ENCODE assay signal across 11 cellular contexts in the genomic region with DNA sequence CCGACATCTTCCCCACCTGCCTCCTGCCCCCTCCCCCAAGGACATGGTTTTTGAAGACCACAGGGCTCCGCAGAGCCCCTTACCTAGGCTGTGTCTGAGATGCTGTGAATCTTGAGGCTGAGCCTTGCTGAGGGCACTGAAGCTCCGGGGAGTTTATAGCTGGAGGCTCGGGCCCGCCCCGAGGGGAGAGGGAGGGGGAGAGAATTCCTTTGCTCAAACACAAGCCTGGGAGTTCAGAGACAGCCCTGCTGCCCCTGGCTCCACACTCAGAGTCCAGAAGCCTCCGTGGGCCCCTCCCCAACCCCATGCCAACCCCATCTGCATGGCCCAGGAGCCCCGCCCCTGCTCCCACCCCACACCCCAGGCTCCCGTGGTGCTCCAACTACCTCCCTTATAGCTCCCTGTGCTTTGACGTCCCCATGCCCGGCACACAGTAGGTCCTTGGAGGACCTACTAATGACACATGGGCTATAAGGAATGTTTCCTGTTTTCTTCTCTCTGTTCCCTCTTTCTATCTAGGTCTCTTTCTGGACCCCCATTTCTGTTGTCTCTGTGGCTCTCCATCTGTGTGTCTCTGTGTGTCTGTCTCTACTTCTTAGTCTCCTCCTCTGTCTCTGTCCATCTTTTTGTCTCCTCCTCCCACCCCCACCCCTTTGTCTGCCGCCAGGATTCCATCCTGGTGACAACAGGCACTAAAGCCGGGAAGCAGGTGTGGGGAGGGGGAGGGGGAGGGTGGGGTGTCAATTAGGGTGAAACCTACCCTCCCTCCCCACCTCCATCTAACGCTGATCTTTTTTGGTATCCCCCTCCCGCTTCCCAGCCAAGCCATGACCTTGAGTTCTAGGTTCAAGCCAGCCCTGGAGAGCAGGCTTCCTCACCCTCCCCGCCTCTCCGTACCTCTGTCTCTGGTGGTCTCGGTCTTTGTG. TPM values are rescaled to one million over a fixed set of nuclear protein-coding genes. Genes with fewer than 3 reads are reported as not detected.
A peak's percentile ranks its signal among the peaks of the same experiment; 100 is the strongest.
DNase-seq lines count a peak whose midpoint lies in the region; ATAC-seq and TF ChIP-seq lines count a peak whose summit lies in the region.
"Had no signal": no experiment of that assay in that cellular context is flagged by ENCODE, and none has a peak within 500 bp of the region (broad histone marks: within the 10 kb centered on the region; RNA-seq: fewer than 3 reads in every experiment).

TNNT1 (minus strand) TSS at position 129 of the 926 bp plus-strand sequence. CDS start 2,049 bp downstream, outside the sequence.

- H4K20me1 ChIP-seq in GM23338 (replicated peaks; ENCODE audit: insufficient read depth) = no peaks in the 10 kb centered on the region; the same call in 1 of the 2 replicates

- TF ChIP-seq POLR2A in heart left ventricle (IDR thresholded peaks at IDR 0.05) = peak in 1 of 2 donors; percentile 3
- TF ChIP-seq POLR2A in gastrocnemius medialis (IDR thresholded peaks at IDR 0.05) = peak; percentile 63
- no peak for TF ChIP-seq POLR2A in ovary (IDR thresholded peaks at IDR 0.05)
- no peak for TF ChIP-seq POLR2A in prostate gland (IDR thresholded peaks at IDR 0.05)

- peak within 1 kb of the TSS; percentile 18; the same call in 1 of the 2 replicates for H2AFZ ChIP-seq in GM23338

- CTCF ChIA-PET in Panc1 (lab: Charles Lee) = interaction anchor here (0.6 to 0.8 kb wide), 2 partner anchors 14 to 18 kb away, joined by 4 read pairs; no protein-coding TSS in a partner anchor

- in situ Hi-C loops in Panc1 (cut with HindIII; ENCODE audit: low pct_unique_long_range_greater_than_20kb, low sequenced_read_pairs) = no loop called here
- in situ Hi-C loops in gastrocnemius medialis (cut with MboI; ENCODE audit: low sequenced_read_pairs in 4 of 4) = loop anchor here in 3 of 4 donors (10.0 to 25.0 kb wide), 4 partner anchors 263 to 488 kb away; partner anchors contain the start of genes CCDC106 (in 1 of the 3), UBE2S (in 1 of the 3), ZNF580 (in 1 of the 3) and ZNF581 (in 1 of the 3)

- H3F3A ChIP-seq in GM23338 (replicated peaks; ENCODE audit: low read depth) = peaks cover 14% of the 10 kb centered on the region; the same call in 1 of the 2 replicates

- TF ChIP-seq CTCF in GM23338 (conservative IDR thresholded peaks at IDR 0.05; ENCODE audit: low read depth in 2 of 2) (no peak), Panc1 (IDR thresholded peaks at IDR 0.05) (no peak), heart left ventricle (IDR thresholded peaks at IDR 0.05) (no peak), gastrocnemius medialis (IDR thresholded peaks at IDR 0.05 in 4 of 5, conservative IDR thresholded peaks at IDR 0.05 in 1 of 5) (no peak), ovary (IDR thresholded peaks at IDR 0.05) (no peak), prostate gland (IDR thresholded peaks at IDR 0.05) (no peak)

- peaks cover 25% of the 10 kb centered on the region for H3K4me1 ChIP-seq in GM23338 (ENCODE audit: insufficient read depth)
- H3K4me1 ChIP-seq in Panc1 (ENCODE audit: control insufficient read depth, insufficient read depth, low read length) = peaks cover 17% of the 10 kb centered on the region; the same call in 1 of the 2 replicates
- H3K4me1 ChIP-seq in heart left ventricle = peaks cover 0 to 58% (median 6%) of the 10 kb centered on the region in 12 donors
- H3K4me1 ChIP-seq in gastrocnemius medialis = peaks cover 7 to 28% of the 10 kb centered on the region in 2 donors
- no peaks in the 10 kb centered on the region for H3K4me1 ChIP-seq in ovary (ENCODE audit: insufficient read depth)
- peaks cover 4% of the 10 kb centered on the region for H3K4me1 ChIP-seq in prostate gland (replicated peaks)

- H3K36me3 ChIP-seq in GM23338 (ENCODE audit: insufficient read depth) (no peaks in the 10 kb centered on the region; the same call in 1 of the 2 replicates), Panc1 (ENCODE audit: control insufficient read depth, insufficient read depth, low read length) (no peaks in the 10 kb centered on the region), heart left ventricle (peaks cover 0 to 46% (median 18%) of the 10 kb centered on the region in 9 donors), gastrocnemius medialis (no peaks in the 10 kb centered on the region), ovary (no peaks in the 10 kb centered on the region), prostate gland (no peaks in the 10 kb centered on the region)

- H3K9me3 ChIP-seq in Panc1 (ENCODE audit: control insufficient read depth, insufficient read depth, low read depth, low read length) (no peaks in the 10 kb centered on the region), heart left ventricle (peaks cover 0 to 8% (median 0%) of the 10 kb centered on the region in 12 donors), gastrocnemius medialis (no peaks in the 10 kb centered on the region), ovary (no peaks in the 10 kb centered on the region), prostate gland (no peaks in the 10 kb centered on the region)

- peaks cover 36% of the 10 kb centered on the region for H3K4me1 Mint-ChIP-seq in GM23338

- H3K4me3 Mint-ChIP-seq in GM23338 = peak within 1 kb of the TSS; percentile 65

- no peaks in the 10 kb centered on the region for H3K9me2 ChIP-seq in GM23338 (ENCODE audit: insufficient read depth)

- H3K4me2 ChIP-seq in GM23338 = peak within 1 kb of the TSS; percentile 84

- POLR2A ChIA-PET in Panc1 (lab: Charles Lee) = no interaction called here

- peak; percentile 37 for ATAC-seq in GM23338
- ATAC-seq in Panc1 = no peak
- peak; percentile 45 to 70 (median 50) for ATAC-seq in heart left ventricle
- peak; percentile 57 to 58 for ATAC-seq in gastrocnemius medialis
- ATAC-seq in GM19452 (IDR thresholded peaks at IDR 0.05; ENCODE audit: unreplicated experiment) = no peak

- H3K27me3 ChIP-seq in GM23338 (ENCODE audit: insufficient read depth) (peaks cover 9% of the 10 kb centered on the region; the same call in 1 of the 2 replicates), Panc1 (ENCODE audit: control insufficient read depth, insufficient read depth, low read length) (no peaks in the 10 kb centered on the region), heart left ventricle (peaks cover 2 to 43% (median 26%) of the 10 kb centered on the region in 9 donors), gastrocnemius medialis (peaks cover 7 to 21% (median 19%) of the 10 kb centered on the region in 3 donors), ovary (peaks cover 3% of the 10 kb centered on the region), prostate gland (replicated peaks; ENCODE audit: insufficient read depth) (peaks cover 20% of the 10 kb centered on the region)

- WGBS in heart left ventricle, 4 donors = 7 to 19% (median 11%) methylated on average over 14 to 18 of the region's 18 CpGs
- 4 to 8% (median 6%) methylated on average over 17 to 18 of the region's 18 CpGs for WGBS in ovary, 3 donors
- 14% methylated on average over 18 of the region's 18 CpGs for WGBS in prostate gland

- H3K27me3 Mint-ChIP-seq in GM23338 (ENCODE audit: insufficient read depth, low read depth, poor library complexity) = peaks cover 19% of the 10 kb centered on the region

- H3K9me3 Mint-ChIP-seq in GM23338 = peaks cover 5% of the 10 kb centered on the region

- H3K79me2 ChIP-seq in GM23338 (replicated peaks; ENCODE audit: insufficient read depth) = no peaks in the 10 kb centered on the region

- H3K27ac ChIP-seq in GM23338 (ENCODE audit: low read depth) (0 out of 2 replicates have a peak within 1 kb of the TSS, but pooled peaks have one; percentile 32), Panc1 (ENCODE audit: low read length) (peak within 1 kb of the TSS; percentile 31; the same call in 1 of the 2 replicates), heart left ventricle (peak within 1 kb of the TSS in 10 of 12 donors; percentile 24 to 85 (median 64)), gastrocnemius medialis (peak within 1 kb of the TSS; percentile 82 to 96 (median 93)), ovary (no peak within 1 kb of the TSS), prostate gland (no peak within 1 kb of the TSS)

- no TSS peak for BruUV-seq in Panc1 (replicated peaks; lab: Mats Ljungman, UMichigan)

- peak; percentile 83 for DNase-seq in GM23338 (ENCODE audit: low spot score)
- no peak for DNase-seq in Panc1 (ENCODE audit: low read depth, low spot score)
- DNase-seq in heart left ventricle = peak in 4 of 5 donors; percentile 52 to 64 (median 57)
- peak; percentile 39 to 91 for DNase-seq in gastrocnemius medialis
- DNase-seq in ovary = no peak
- no peak for DNase-seq in prostate gland (ENCODE audit: low spot score)
- DNase-seq in glomerular visceral epithelial cell (ENCODE audit: extremely low spot score) = no peak
- DNase-seq: effector CD8-positive, alpha-beta T cell; stimulated activated CD4-positive, alpha-beta T cell treated with anti-CD3 and anti-CD28 coated beads, Interleukin-2, amount 100 ng/mL, for 24 hours; SW 1271 had no signal

- 0 out of 2 replicates have a peak within 1 kb of the TSS, but pooled peaks have one; percentile 4 for H3K27ac Mint-ChIP-seq in GM23338

- peak within 1 kb of the TSS; percentile 56 for H3K4me3 ChIP-seq in GM23338
- no peak within 1 kb of the TSS for H3K4me3 ChIP-seq in Panc1 (ENCODE audit: low read depth in 2 of 2, low read length in 2 of 2)
- peak within 1 kb of the TSS in 1 of 12 donors; percentile 10 for H3K4me3 ChIP-seq in heart left ventricle
- H3K4me3 ChIP-seq in gastrocnemius medialis = peak within 1 kb of the TSS; percentile 48 to 58 (median 56)
- no peak within 1 kb of the TSS for H3K4me3 ChIP-seq in ovary
- H3K4me3 ChIP-seq in prostate gland = no peak within 1 kb of the TSS

- intact Hi-C loops in Panc1 (cut with micrococcal nuclease; ENCODE audit: unreplicated experiment) = loop anchor here (10.0 kb wide), 1 partner anchor 275 kb away; no protein-coding TSS in a partner anchor
- intact Hi-C loops in heart left ventricle (cut with DNase I) = loop anchor here in 3 of 10 donors (10.0 kb wide), 3 partner anchors 265 to 455 kb away; partner anchors contain the start of genes ZNF524 (in 1 of the 3) and ZNF865 (in 1 of the 3)
- intact Hi-C loops in gastrocnemius medialis (cut with DNase I; ENCODE audit: low total_unique reads) = loop anchor here (5.0 kb wide), 1 partner anchor 448 kb away; the partner anchor contains the start of gene FIZ1
- intact Hi-C loops in ovary (cut with DNase I) = loop anchor here in 3 of 4 donors (10.0 kb wide), 2 partner anchors 225 to 355 kb away; partner anchors contain the start of genes IL11 (in 1 of the 3) and TMEM190 (in 1 of the 3)
- intact Hi-C loops in prostate gland (cut with DNase I) = no loop called here

- TF ChIP-seq EP300 in ovary (IDR thresholded peaks at IDR 0.05) = no peak

- peaks cover 35% of the 10 kb centered on the region for H3K36me3 Mint-ChIP-seq in GM23338 (ENCODE audit: low read depth)

RNA-seq across cellular contexts. Expression of gene TNNT1, which starts in this region (rescaled TPM):
- total RNA-seq in GM23338 (2014; rRNA removed; shearing (Covaris generic)) = 51.4 and 59.3 TPM in 2 replicates
- polyA plus RNA-seq in GM23338 (2016; fragmentation: Nextera tagmentation; extraction: Ambion mirVana) = 139 and 150 TPM in 2 replicates
- total RNA-seq in Panc1 (2021; ENCODE audit: unreplicated experiment) = 116 TPM
- polyA plus RNA-seq in Panc1 (2012; ENCODE audit: insufficient read length) = 249 TPM
- 100 to 1,000 TPM in 3 of 9 donors, 10 to 100 TPM in 6; 18.7 to 192 (median 58.6) TPM for total RNA-seq in heart left ventricle
- 100 to 1,000 TPM in 1 of 2 donors, 10 to 100 TPM in 1; 23.8 to 264 TPM for polyA plus RNA-seq in heart left ventricle
- 1,000 to 10,000 TPM; 2,342 to 9,166 (median 6,627) TPM for total RNA-seq in gastrocnemius medialis
- 1 to 10 TPM in 4 of 7 donors, not detected in 3; 2.0 to 3.6 (median 2.8) TPM for total RNA-seq in ovary
- polyA plus RNA-seq in ovary = 1 to 10 TPM in 1 of 2 donors, not detected in 1; 1.3 TPM
- total RNA-seq in prostate gland = 10 to 100 TPM in 1 of 2 donors, 1 to 10 TPM in 1; 8.5 to 87.9 TPM

Comparison
In these comparisons a context has a peak if more than half of its experiments do, and no peak if none do; other contexts are left out.
1. RNA of gene TNNT1 (total RNA-seq): 2,342 to 9,166 TPM in gastrocnemius medialis; 116 TPM in Panc1 (single experiment), 8.5 to 87.9 TPM in prostate gland, 51.4 to 59.3 TPM in GM23338, 18.7 to 192 TPM in heart left ventricle and 2.0 to 3.6 TPM in ovary; every median in the first group is over 10 times any median in the second.
2. RNA of gene TNNT1 (polyA plus RNA-seq): 23.8 to 264 TPM in heart left ventricle and 139 to 150 TPM in GM23338; 1.3 TPM in ovary; every median in the first group is over 10 times any median in the second.
3. ATAC-seq: peak in GM23338 (single experiment), heart left ventricle (4 of 4) and gastrocnemius medialis (2 of 2); none in Panc1 (single experiment) and GM19452 (single experiment).
4. DNase-seq: peak in GM23338 (single experiment), heart left ventricle (4 of 5) and gastrocnemius medialis (2 of 2); none in Panc1 (single experiment), ovary (0 of 5), prostate gland (single experiment) and glomerular visceral epithelial cell (single experiment).
5. H3K27ac ChIP-seq: peak in GM23338 (single experiment), Panc1 (single experiment), heart left ventricle (10 of 12) and gastrocnemius medialis (4 of 4); none in ovary (0 of 2) and prostate gland (0 of 2).
6. H3K4me3 ChIP-seq: peak in GM23338 (single experiment) and gastrocnemius medialis (4 of 4); none in Panc1 (0 of 2), ovary (single experiment) and prostate gland (0 of 2).
7. POLR2A ChIP-seq: peak in gastrocnemius medialis (2 of 2); none in ovary (single experiment) and prostate gland (single experiment).